ENCODE assay signal across 1 cellular context in genomic region chr11:9930562-9931331, GRCh38.
TF ChIP-seq lines count a peak whose summit lies in the region.
"Not testable (repeated sequence)": the region's sequence is repeated elsewhere in the genome, so short reads cannot be mapped to it uniquely, and the experiment has no call there.

No MANE protein-coding gene starts in this region.

TF ChIP-seq in HepG2, 621 proteins besides CTCF, POLR2A, EP300 and RAD21 (continued from another document and continues in another):
- TF ChIP-seq ZC3H13 (CRISPR knock-in tag; IDR thresholded peaks at IDR 0.05) (peak; percentile 19; the same call in 1 of the 2 replicates), PHF21A (CRISPR knock-in tag; IDR thresholded peaks at IDR 0.05) (peak; percentile 73), BRCA1 (CRISPR knock-in tag; IDR thresholded peaks at IDR 0.05) (peak; percentile 86; the same call in 1 of the 2 replicates), NR2F6 (CRISPR knock-in tag; IDR thresholded peaks at IDR 0.05) (peak; percentile 49; the same call in 1 of the 2 replicates), POLR2AphosphoS5 (IDR thresholded peaks at IDR 0.05; ENCODE audit: low read depth, low read length) (peak; percentile 58), ELF1 (CRISPR knock-in tag; IDR thresholded peaks at IDR 0.05) (peak; percentile 96), IRF2 (CRISPR knock-in tag; IDR thresholded peaks at IDR 0.05) (peak; percentile 84; the same call in 1 of the 2 replicates), TARDBP (CRISPR knock-in tag; IDR thresholded peaks at IDR 0.05) (peak; percentile 72; the same call in 1 of the 2 replicates), CCDC6 (CRISPR knock-in tag; IDR thresholded peaks at IDR 0.05) (peak; percentile 62; the same call in 1 of the 2 replicates), HMG20A (CRISPR knock-in tag; IDR thresholded peaks at IDR 0.05; ENCODE audit: borderline replicate concordance) (peak; percentile 37; the same call in 1 of the 2 replicates), ZNF362 (CRISPR knock-in tag; IDR thresholded peaks at IDR 0.05; ENCODE audit: borderline replicate concordance) (peak; percentile 76; the same call in 1 of the 2 replicates), KLF11 (CRISPR knock-in tag; IDR thresholded peaks at IDR 0.05) (0 out of 2 replicates have a peak, but pooled peaks have one; percentile 60), SP5 (CRISPR knock-in tag; IDR thresholded peaks at IDR 0.05; ENCODE audit: borderline replicate concordance, low read depth) (peak; percentile 94), GMEB1 (CRISPR knock-in tag; IDR thresholded peaks at IDR 0.05; ENCODE audit: borderline replicate concordance) (peak; percentile 80), ZNF598 (CRISPR knock-in tag; IDR thresholded peaks at IDR 0.05; ENCODE audit: borderline replicate concordance) (peak; percentile 84; the same call in 1 of the 2 replicates), PAXIP1 (CRISPR knock-in tag; conservative IDR thresholded peaks at IDR 0.05) (peak; percentile 93), ZBTB21 (CRISPR knock-in tag; IDR thresholded peaks at IDR 0.05) (0 out of 2 replicates have a peak, but pooled peaks have one; percentile 18), SKI (IDR thresholded peaks at IDR 0.05; ENCODE audit: partially characterized antibody) (peak; percentile 72), FOXC1 (CRISPR knock-in tag; IDR thresholded peaks at IDR 0.05; ENCODE audit: borderline replicate concordance) (peak; percentile 83), SOX5 (CRISPR knock-in tag; IDR thresholded peaks at IDR 0.05; ENCODE audit: borderline replicate concordance) (peak; percentile 73; the same call in 1 of the 2 replicates), KMT2B (CRISPR knock-in tag; IDR thresholded peaks at IDR 0.05) (peak; percentile 77), ZBTB40 (CRISPR knock-in tag; IDR thresholded peaks at IDR 0.05) (peak; percentile 52; the same call in 1 of the 2 replicates), HIC2 (CRISPR knock-in tag; IDR thresholded peaks at IDR 0.05; ENCODE audit: low read depth) (peak; percentile 88), KLF16 (CRISPR knock-in tag; IDR thresholded peaks at IDR 0.05) (0 out of 4 replicates have a peak, but pooled peaks of 1 of the 2 experiments have one; percentile 57), HOXD1 (CRISPR knock-in tag; IDR thresholded peaks at IDR 0.05) (peak; percentile 67; the same call in 1 of the 2 replicates), MTA1 (CRISPR knock-in tag; IDR thresholded peaks at IDR 0.05; ENCODE audit: borderline replicate concordance) (peak; percentile 65; the same call in 1 of the 2 replicates), REPIN1 (CRISPR knock-in tag; IDR thresholded peaks at IDR 0.05; ENCODE audit: borderline replicate concordance, low read depth) (peak; percentile 64), ZNF350 (CRISPR knock-in tag; IDR thresholded peaks at IDR 0.05; ENCODE audit: borderline replicate concordance, low read depth) (peak; percentile 76; the same call in 1 of the 2 replicates), ERF (CRISPR knock-in tag; IDR thresholded peaks at IDR 0.05) (0 out of 2 replicates have a peak, but pooled peaks have one; percentile 44)
- not testable (repeated sequence) for TF ChIP-seq NR2F6, ZBTB40 (IDR thresholded peaks at IDR 0.05)
- TF ChIP-seq, protein P1, sequence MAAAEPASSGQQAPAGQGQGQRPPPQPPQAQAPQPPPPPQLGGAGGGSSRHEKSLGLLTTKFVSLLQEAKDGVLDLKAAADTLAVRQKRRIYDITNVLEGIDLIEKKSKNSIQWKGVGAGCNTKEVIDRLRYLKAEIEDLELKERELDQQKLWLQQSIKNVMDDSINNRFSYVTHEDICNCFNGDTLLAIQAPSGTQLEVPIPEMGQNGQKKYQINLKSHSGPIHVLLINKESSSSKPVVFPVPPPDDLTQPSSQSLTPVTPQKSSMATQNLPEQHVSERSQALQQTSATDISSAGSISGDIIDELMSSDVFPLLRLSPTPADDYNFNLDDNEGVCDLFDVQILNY (CRISPR knock-in tag; conservative IDR thresholded peaks at IDR 0.05): 0 out of 2 replicates have a peak, but pooled peaks have one; percentile 41
- TF ChIP-seq, protein P2, sequence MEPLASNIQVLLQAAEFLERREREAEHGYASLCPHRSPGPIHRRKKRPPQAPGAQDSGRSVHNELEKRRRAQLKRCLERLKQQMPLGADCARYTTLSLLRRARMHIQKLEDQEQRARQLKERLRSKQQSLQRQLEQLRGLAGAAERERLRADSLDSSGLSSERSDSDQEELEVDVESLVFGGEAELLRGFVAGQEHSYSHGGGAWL (CRISPR knock-in tag; IDR thresholded peaks at IDR 0.05): peak; percentile 50; the same call in 1 of the 2 replicates
- TF ChIP-seq, protein P3, sequence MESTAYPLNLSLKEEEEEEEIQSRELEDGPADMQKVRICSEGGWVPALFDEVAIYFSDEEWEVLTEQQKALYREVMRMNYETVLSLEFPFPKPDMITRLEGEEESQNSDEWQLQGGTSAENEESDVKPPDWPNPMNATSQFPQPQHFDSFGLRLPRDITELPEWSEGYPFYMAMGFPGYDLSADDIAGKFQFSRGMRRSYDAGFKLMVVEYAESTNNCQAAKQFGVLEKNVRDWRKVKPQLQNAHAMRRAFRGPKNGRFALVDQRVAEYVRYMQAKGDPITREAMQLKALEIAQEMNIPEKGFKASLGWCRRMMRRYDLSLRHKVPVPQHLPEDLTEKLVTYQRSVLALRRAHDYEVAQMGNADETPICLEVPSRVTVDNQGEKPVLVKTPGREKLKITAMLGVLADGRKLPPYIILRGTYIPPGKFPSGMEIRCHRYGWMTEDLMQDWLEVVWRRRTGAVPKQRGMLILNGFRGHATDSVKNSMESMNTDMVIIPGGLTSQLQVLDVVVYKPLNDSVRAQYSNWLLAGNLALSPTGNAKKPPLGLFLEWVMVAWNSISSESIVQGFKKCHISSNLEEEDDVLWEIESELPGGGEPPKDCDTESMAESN (CRISPR knock-in tag; conservative IDR thresholded peaks at IDR 0.05): peak; percentile 69; the same call in 1 of the 2 replicates
- TF ChIP-seq, protein P4, sequence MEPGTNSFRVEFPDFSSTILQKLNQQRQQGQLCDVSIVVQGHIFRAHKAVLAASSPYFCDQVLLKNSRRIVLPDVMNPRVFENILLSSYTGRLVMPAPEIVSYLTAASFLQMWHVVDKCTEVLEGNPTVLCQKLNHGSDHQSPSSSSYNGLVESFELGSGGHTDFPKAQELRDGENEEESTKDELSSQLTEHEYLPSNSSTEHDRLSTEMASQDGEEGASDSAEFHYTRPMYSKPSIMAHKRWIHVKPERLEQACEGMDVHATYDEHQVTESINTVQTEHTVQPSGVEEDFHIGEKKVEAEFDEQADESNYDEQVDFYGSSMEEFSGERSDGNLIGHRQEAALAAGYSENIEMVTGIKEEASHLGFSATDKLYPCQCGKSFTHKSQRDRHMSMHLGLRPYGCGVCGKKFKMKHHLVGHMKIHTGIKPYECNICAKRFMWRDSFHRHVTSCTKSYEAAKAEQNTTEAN (CRISPR knock-in tag; conservative IDR thresholded peaks at IDR 0.05): peak; percentile 48; the same call in 1 of the 2 replicates
